13 cellular contexts compared by ENCODE assay signal in genomic region chr6:487956-488355, GRCh38.
A peak's percentile ranks its signal among the peaks of the same experiment; 100 is the strongest.
DNase-seq lines count a peak whose midpoint lies in the region; ATAC-seq and TF ChIP-seq lines count a peak whose summit lies in the region.
"Had no signal": no experiment of that assay in that cellular context is flagged by ENCODE, and none has a peak within 500 bp of the region (broad histone marks: within the 10 kb centered on the region; RNA-seq: fewer than 3 reads in every experiment).

No MANE protein-coding gene starts in this region.

- peaks cover 97% of the 10 kb centered on the region for H3K4me1 Mint-ChIP-seq in activated T-cell treated with anti-CD3 and anti-CD28 coated beads, Interleukin-2, amount 50 U/mL, for 24 hours (ENCODE audit: low read depth)
- peaks cover 69% of the 10 kb centered on the region for H3K4me1 Mint-ChIP-seq in activated CD8-positive, alpha-beta T cell treated with anti-CD3 and anti-CD28 coated beads, Interleukin-2, amount 10 ng/mL, durations not matched to agents 7 days and 5 days (ENCODE audit: low read depth)
- H3K4me1 Mint-ChIP-seq in stimulated activated memory B cell treated with anti-CD40 and anti-IgM and Interleukin-4, amounts not matched to agents 10 μg/mL and 1 μg/mL and 100 μg/mL, for 72 hours, result peaks cover 46% of the 10 kb centered on the region

- H3K4me3 ChIP-seq in right atrium auricular region, result no peak overlapping the region
- H3K4me3 ChIP-seq: tibial nerve had no signal

- H3K27me3 ChIP-seq in right atrium auricular region, result no peaks in the 10 kb centered on the region
- H3K27me3 ChIP-seq: tibial nerve had no signal

- peaks cover 8% of the 10 kb centered on the region for H3K9me3 Mint-ChIP-seq in activated T-cell treated with anti-CD3 and anti-CD28 coated beads, Interleukin-2, amount 50 U/mL, for 24 hours
- no peaks in the 10 kb centered on the region for H3K9me3 Mint-ChIP-seq in activated CD8-positive, alpha-beta T cell treated with anti-CD3 and anti-CD28 coated beads, Interleukin-2, amount 10 ng/mL, durations not matched to agents 7 days and 5 days (ENCODE audit: insufficient read depth)
- H3K9me3 Mint-ChIP-seq in stimulated activated memory B cell treated with anti-CD40 and anti-IgM and Interleukin-4, amounts not matched to agents 10 μg/mL and 1 μg/mL and 100 μg/mL, for 72 hours, result no peaks in the 10 kb centered on the region

- CTCF ChIA-PET in activated CD8-positive, alpha-beta T cell treated with anti-CD3 and anti-CD28 coated beads, Interleukin-2, amount 10 ng/mL, durations not matched to agents 7 days and 5 days (lab: Charles Lee), result interaction anchor here (2.3 to 3.1 kb wide), 4 partner anchors 11 to 97 kb away, joined by 19 to 28 read pairs (median 22); partner anchors contain the start of gene IRF4

- H3K27ac Mint-ChIP-seq in activated T-cell treated with anti-CD3 and anti-CD28 coated beads, Interleukin-2, amount 50 U/mL, for 24 hours, result peak overlapping the region; percentile 85
- no peak overlapping the region for H3K27ac Mint-ChIP-seq in activated CD8-positive, alpha-beta T cell treated with anti-CD3 and anti-CD28 coated beads, Interleukin-2, amount 10 ng/mL, durations not matched to agents 7 days and 5 days
- peak overlapping the region; percentile 4 for H3K27ac Mint-ChIP-seq in stimulated activated memory B cell treated with anti-CD40 and anti-IgM and Interleukin-4, amounts not matched to agents 10 μg/mL and 1 μg/mL and 100 μg/mL, for 72 hours

- no peak for ATAC-seq in activated CD8-positive, alpha-beta T cell treated with anti-CD3 and anti-CD28 coated beads, Interleukin-2, amount 10 ng/mL, durations not matched to agents 7 days and 5 days
- peak; percentile 95 for ATAC-seq in stimulated activated memory B cell treated with anti-CD40 and anti-IgM and Interleukin-4, amounts not matched to agents 10 μg/mL and 1 μg/mL and 100 μg/mL, for 72 hours
- no peak for ATAC-seq in GM21576 (IDR thresholded peaks at IDR 0.05; ENCODE audit: unreplicated experiment)

- H3K36me3 Mint-ChIP-seq in activated T-cell treated with anti-CD3 and anti-CD28 coated beads, Interleukin-2, amount 50 U/mL, for 24 hours (ENCODE audit: low read depth), result peaks cover 86% of the 10 kb centered on the region
- peaks cover 70% of the 10 kb centered on the region for H3K36me3 Mint-ChIP-seq in activated CD8-positive, alpha-beta T cell treated with anti-CD3 and anti-CD28 coated beads, Interleukin-2, amount 10 ng/mL, durations not matched to agents 7 days and 5 days (ENCODE audit: low read depth)
- H3K36me3 Mint-ChIP-seq in stimulated activated memory B cell treated with anti-CD40 and anti-IgM and Interleukin-4, amounts not matched to agents 10 μg/mL and 1 μg/mL and 100 μg/mL, for 72 hours, result peaks cover 38% of the 10 kb centered on the region

- H3K4me1 ChIP-seq in right atrium auricular region, result no peaks in the 10 kb centered on the region

- no peak for DNase-seq in activated T-cell treated with anti-CD3 and anti-CD28 coated beads, Interleukin-2, amount 50 U/mL, for 24 hours
- DNase-seq in activated T-cell treated with anti-CD3 and anti-CD28 coated beads for 4 hours (no peak), globus pallidus (ENCODE audit: low spot score) (peak; percentile 97), right atrium auricular region (ENCODE audit: low spot score) (no peak), SHP77 (lab: John Stamatoyannopoulos, UW) (no peak)
- DNase-seq in activated CD8-positive, alpha-beta T cell treated with anti-CD3 and anti-CD28 coated beads, Interleukin-2, amount 10 ng/mL, durations not matched to agents 7 days and 5 days, result peak; percentile 20
- DNase-seq: ACHN; activated CD8-positive, alpha-beta memory T cell treated with anti-CD3 and anti-CD28 coated beads for 24 hours; aorta; NCI-H524 had no signal

- H3K4me3 Mint-ChIP-seq in activated T-cell treated with anti-CD3 and anti-CD28 coated beads, Interleukin-2, amount 50 U/mL, for 24 hours, result peak overlapping the region; percentile 67
- H3K4me3 Mint-ChIP-seq in activated CD8-positive, alpha-beta T cell treated with anti-CD3 and anti-CD28 coated beads, Interleukin-2, amount 10 ng/mL, durations not matched to agents 7 days and 5 days, result no peak overlapping the region
- no peak overlapping the region for H3K4me3 Mint-ChIP-seq in stimulated activated memory B cell treated with anti-CD40 and anti-IgM and Interleukin-4, amounts not matched to agents 10 μg/mL and 1 μg/mL and 100 μg/mL, for 72 hours

- peaks cover 22% of the 10 kb centered on the region for H3K36me3 ChIP-seq in right atrium auricular region

- H3K27me3 Mint-ChIP-seq in activated T-cell treated with anti-CD3 and anti-CD28 coated beads, Interleukin-2, amount 50 U/mL, for 24 hours, result no peaks in the 10 kb centered on the region
- H3K27me3 Mint-ChIP-seq in activated CD8-positive, alpha-beta T cell treated with anti-CD3 and anti-CD28 coated beads, Interleukin-2, amount 10 ng/mL, durations not matched to agents 7 days and 5 days (ENCODE audit: low read depth), result no peaks in the 10 kb centered on the region
- no peaks in the 10 kb centered on the region for H3K27me3 Mint-ChIP-seq in stimulated activated memory B cell treated with anti-CD40 and anti-IgM and Interleukin-4, amounts not matched to agents 10 μg/mL and 1 μg/mL and 100 μg/mL, for 72 hours

- no peak for TF ChIP-seq CTCF in right atrium auricular region (IDR thresholded peaks at IDR 0.05)

- H3K27ac ChIP-seq in right atrium auricular region, result no peak overlapping the region
- H3K27ac ChIP-seq: tibial nerve had no signal

- H3K9me3 ChIP-seq in right atrium auricular region, result no peaks in the 10 kb centered on the region

- POLR2A ChIA-PET in activated CD8-positive, alpha-beta T cell treated with anti-CD3 and anti-CD28 coated beads, Interleukin-2, amount 10 ng/mL, durations not matched to agents 7 days and 5 days (lab: Charles Lee), result interaction anchor here (0.7 to 3.8 kb wide), 4 partner anchors 11 to 96 kb away, joined by 3 to 51 read pairs (median 22); partner anchors contain the start of gene IRF4

Comparison
In these comparisons a context has a peak if more than half of its experiments do, and no peak if none do; other contexts are left out.
1. DNase-seq: peak in activated CD8-positive, alpha-beta T cell treated with anti-CD3 and anti-CD28 coated beads, Interleukin-2, amount 10 ng/mL, durations not matched to agents 7 days and 5 days (single experiment) and globus pallidus (single experiment); none in activated T-cell treated with anti-CD3 and anti-CD28 coated beads, Interleukin-2, amount 50 U/mL, for 24 hours (single experiment), activated T-cell treated with anti-CD3 and anti-CD28 coated beads for 4 hours (single experiment), right atrium auricular region (single experiment) and SHP77 (0 of 2).